ENCODE assay signal across 1 cellular context in genomic region chr12:93157279-93157678, GRCh38.
TF ChIP-seq lines count a peak whose summit lies in the region.

No MANE protein-coding gene starts in this region.

TF ChIP-seq in K562, 482 proteins besides CTCF, POLR2A, EP300 and RAD21 (continued from another document):
- TF ChIP-seq ELK1 (CRISPR knock-in tag; IDR thresholded peaks at IDR 0.05), result no peak
